ENCODE assay signal across 8 cellular contexts in the genomic region with DNA sequence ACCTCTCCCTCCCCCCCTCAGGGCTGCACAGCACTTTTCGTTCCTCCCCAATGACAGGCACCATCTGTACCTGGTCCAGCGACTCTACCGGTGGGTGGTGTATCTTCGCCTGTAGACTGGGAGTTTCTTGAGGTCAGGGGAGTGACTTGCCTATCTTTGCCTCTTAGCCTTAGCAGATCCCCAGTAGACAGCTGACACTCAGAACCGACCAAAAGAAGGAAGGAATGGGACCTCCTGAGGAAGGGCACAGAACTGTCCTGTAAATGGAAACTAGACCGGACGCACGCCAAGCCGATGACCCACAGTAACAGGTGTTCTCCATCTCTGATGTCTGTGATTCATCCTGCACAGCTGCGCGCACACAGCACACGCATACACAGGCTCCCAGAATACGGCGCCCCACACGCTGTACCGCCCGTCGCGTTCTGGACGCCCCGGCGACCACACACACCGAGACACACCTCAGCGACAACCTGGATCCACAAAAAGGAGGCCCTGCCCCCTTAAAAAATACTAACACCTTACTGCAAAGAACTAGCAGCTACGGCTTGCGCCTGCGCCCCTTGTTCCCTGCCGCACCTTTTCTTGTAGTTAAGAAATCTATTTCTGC. TPM values are rescaled to one million over a fixed set of nuclear protein-coding genes. Genes with fewer than 3 reads are reported as not detected.
DNase-seq lines count a peak whose midpoint lies in the region; ATAC-seq and TF ChIP-seq lines count a peak whose summit lies in the region.

No MANE protein-coding gene starts in this region.

- H3K36me3 ChIP-seq in neural cell (ENCODE audit: insufficient read depth, low read length) = no peaks in the 10 kb centered on the region

- peak overlapping the region; percentile 85 for H3K9ac ChIP-seq in neural cell (ENCODE audit: low read length)

- peak; percentile 74 for DNase-seq in 8988T
- DNase-seq in NCI-H460 (ENCODE audit: extremely low read depth, low read depth) = peak; percentile 13
- DNase-seq in activated T-cell treated with anti-CD3 and anti-CD28 coated beads for 48 hours (ENCODE audit: low read depth) = peak; percentile 49
- peak; percentile 34 for DNase-seq in fibroblast of mammary gland (ENCODE audit: low read depth)
- DNase-seq in AML-193 (lab: John Stamatoyannopoulos, UW) = no peak

- no peaks in the 10 kb centered on the region for H3K9me2 ChIP-seq in neural cell (ENCODE audit: insufficient read depth, low read length)

- H3F3A ChIP-seq in neural cell (ENCODE audit: insufficient read depth, low read length, poor library complexity, severe bottlenecking) = no peaks in the 10 kb centered on the region

- H3K4me2 ChIP-seq in neural cell (ENCODE audit: low read length) = peak overlapping the region; percentile 63

- H3K9me3 ChIP-seq in neural cell (ENCODE audit: low read length) = no peaks in the 10 kb centered on the region

- no peaks in the 10 kb centered on the region for H3K27me3 ChIP-seq in neural cell (ENCODE audit: insufficient read depth, low read depth, low read length)

- peak overlapping the region; percentile 36 for H3K4me3 ChIP-seq in fibroblast of mammary gland (ENCODE audit: control insufficient read depth, low read depth, low read length)
- peak overlapping the region; percentile 76 for H3K4me3 ChIP-seq in neural cell (ENCODE audit: low read length)

- no peak for TF ChIP-seq RAD21 in neural cell (conservative IDR thresholded peaks at IDR 0.05)

- H3K27ac ChIP-seq in neural cell (ENCODE audit: low read length) = peak overlapping the region; percentile 73

- ATAC-seq in GM18508 (IDR thresholded peaks at IDR 0.05; ENCODE audit: insufficient read depth, unreplicated experiment) (peak; percentile 60), HG02938 (IDR thresholded peaks at IDR 0.05; ENCODE audit: unreplicated experiment) (peak; percentile 50)

- peak overlapping the region; percentile 17 for H2AFZ ChIP-seq in neural cell (ENCODE audit: low read depth, low read length)

- H4K20me1 ChIP-seq in neural cell (ENCODE audit: insufficient read depth) = peaks cover 3% of the 10 kb centered on the region

- TF ChIP-seq CTCF in fibroblast of mammary gland (conservative IDR thresholded peaks at IDR 0.05; ENCODE audit: control insufficient read depth, insufficient read depth, low read depth, low read length) (no peak), neural cell (IDR thresholded peaks at IDR 0.05; ENCODE audit: poor library complexity, severe bottlenecking) (peak; percentile 31)

- peaks cover 35% of the 10 kb centered on the region for H3K79me2 ChIP-seq in neural cell (replicated peaks; ENCODE audit: insufficient read depth, low read length)

- no peak for TF ChIP-seq EP300 in neural cell (conservative IDR thresholded peaks at IDR 0.05; ENCODE audit: poor library complexity, severe bottlenecking)

TF ChIP-seq in neural cell, 6 proteins besides CTCF, POLR2A, EP300 and RAD21:
- TF ChIP-seq TAF1 (IDR thresholded peaks at IDR 0.05; ENCODE audit: low read depth) = peak; percentile 68
- no peak for TF ChIP-seq SMC3 (conservative IDR thresholded peaks at IDR 0.05; ENCODE audit: poor library complexity)
- TF ChIP-seq, protein P1, sequence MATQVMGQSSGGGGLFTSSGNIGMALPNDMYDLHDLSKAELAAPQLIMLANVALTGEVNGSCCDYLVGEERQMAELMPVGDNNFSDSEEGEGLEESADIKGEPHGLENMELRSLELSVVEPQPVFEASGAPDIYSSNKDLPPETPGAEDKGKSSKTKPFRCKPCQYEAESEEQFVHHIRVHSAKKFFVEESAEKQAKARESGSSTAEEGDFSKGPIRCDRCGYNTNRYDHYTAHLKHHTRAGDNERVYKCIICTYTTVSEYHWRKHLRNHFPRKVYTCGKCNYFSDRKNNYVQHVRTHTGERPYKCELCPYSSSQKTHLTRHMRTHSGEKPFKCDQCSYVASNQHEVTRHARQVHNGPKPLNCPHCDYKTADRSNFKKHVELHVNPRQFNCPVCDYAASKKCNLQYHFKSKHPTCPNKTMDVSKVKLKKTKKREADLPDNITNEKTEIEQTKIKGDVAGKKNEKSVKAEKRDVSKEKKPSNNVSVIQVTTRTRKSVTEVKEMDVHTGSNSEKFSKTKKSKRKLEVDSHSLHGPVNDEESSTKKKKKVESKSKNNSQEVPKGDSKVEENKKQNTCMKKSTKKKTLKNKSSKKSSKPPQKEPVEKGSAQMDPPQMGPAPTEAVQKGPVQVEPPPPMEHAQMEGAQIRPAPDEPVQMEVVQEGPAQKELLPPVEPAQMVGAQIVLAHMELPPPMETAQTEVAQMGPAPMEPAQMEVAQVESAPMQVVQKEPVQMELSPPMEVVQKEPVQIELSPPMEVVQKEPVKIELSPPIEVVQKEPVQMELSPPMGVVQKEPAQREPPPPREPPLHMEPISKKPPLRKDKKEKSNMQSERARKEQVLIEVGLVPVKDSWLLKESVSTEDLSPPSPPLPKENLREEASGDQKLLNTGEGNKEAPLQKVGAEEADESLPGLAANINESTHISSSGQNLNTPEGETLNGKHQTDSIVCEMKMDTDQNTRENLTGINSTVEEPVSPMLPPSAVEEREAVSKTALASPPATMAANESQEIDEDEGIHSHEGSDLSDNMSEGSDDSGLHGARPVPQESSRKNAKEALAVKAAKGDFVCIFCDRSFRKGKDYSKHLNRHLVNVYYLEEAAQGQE (IDR thresholded peaks at IDR 0.05; ENCODE audit: borderline replicate concordance) = no peak
- TF ChIP-seq MXI1 (conservative IDR thresholded peaks at IDR 0.05; ENCODE audit: poor library complexity, severe bottlenecking) = peak; percentile 60
- no peak for TF ChIP-seq POLR2AphosphoS5 (IDR thresholded peaks at IDR 0.05)

RNA-seq across cellular contexts. Expression of a gene that starts 0.7 kb away (rescaled TPM):
- 0.67 and 0.95 TPM in 2 replicates for total RNA-seq in NCI-H460 (2014; rRNA removed; shearing (Covaris generic))
- polyA plus RNA-seq in NCI-H460 (2014; cell fraction: nucleus; rRNA removed) = 0.18 TPM in 1 of 2 replicates, not detected in the other
- 11.1 and 14.2 TPM in 2 replicates for polyA plus RNA-seq in neural cell
- polyA minus RNA-seq in neural cell = 19.5 and 25.4 TPM in 2 replicates

RNA-seq across cellular contexts. Expression of a gene that starts 40.6 kb away (rescaled TPM):
- total RNA-seq in NCI-H460 (2014; rRNA removed; shearing (Covaris generic)) = 42.7 and 51.4 TPM in 2 replicates
- 11.5 and 22.4 TPM in 2 replicates for polyA plus RNA-seq in NCI-H460 (2014; cell fraction: nucleus; rRNA removed)
- polyA plus RNA-seq in neural cell = 46.6 and 51.3 TPM in 2 replicates
- polyA minus RNA-seq in neural cell = 99.6 and 117 TPM in 2 replicates

Comparison
In these comparisons a context has a peak if more than half of its experiments do, and no peak if none do; other contexts are left out.
1. DNase-seq: peak in 8988T (single experiment), NCI-H460 (single experiment), activated T-cell treated with anti-CD3 and anti-CD28 coated beads for 48 hours (single experiment) and fibroblast of mammary gland (single experiment); none in AML-193 (0 of 2).